Comparison of ENCODE assay signal across 13 cellular contexts in the genomic region with DNA sequence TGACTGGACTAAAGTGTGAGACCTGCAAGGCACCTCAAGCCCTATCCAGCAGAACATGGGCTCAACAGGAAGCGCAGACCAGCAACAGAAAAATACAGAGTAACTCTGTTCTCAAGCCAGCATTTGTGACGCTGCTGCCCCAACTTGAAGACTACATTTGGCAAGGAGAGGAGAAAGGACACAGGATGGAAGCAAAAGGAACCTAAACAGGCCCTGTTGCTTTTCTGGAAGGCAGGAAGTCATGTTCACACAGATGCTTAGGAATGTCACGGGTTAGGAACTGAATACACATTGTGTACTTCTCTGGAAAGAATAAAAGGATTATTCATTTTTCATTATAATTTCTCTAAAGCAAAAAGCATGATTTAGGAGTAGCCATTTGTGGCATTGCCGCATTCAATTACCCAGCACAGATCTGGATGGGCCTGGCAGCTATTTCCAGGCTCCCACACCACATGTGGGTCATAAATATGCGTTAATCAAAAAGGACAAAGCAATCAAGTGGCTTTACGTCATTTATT. TPM values are rescaled to one million over a fixed set of nuclear protein-coding genes. Genes with fewer than 3 reads are reported as not detected.
DNase-seq lines count a peak whose midpoint lies in the region; ATAC-seq, FAIRE-seq and TF ChIP-seq lines count a peak whose summit lies in the region.
"Had no signal": no experiment of that assay in that cellular context is flagged by ENCODE, and none has a peak within 500 bp of the region (broad histone marks: within the 10 kb centered on the region; RNA-seq: fewer than 3 reads in every experiment).

No MANE protein-coding gene starts in this region.

- H3K27ac ChIP-seq in astrocyte (ENCODE audit: low read depth, low read length) (no peak overlapping the region), skeletal muscle tissue (ENCODE audit: low read depth, low read length) (peak overlapping the region; percentile 96)
- no peak overlapping the region for H3K27ac ChIP-seq in effector memory CD4-positive, alpha-beta T cell (ENCODE audit: insufficient read depth, low read length, poor library complexity, severe bottlenecking)
- H3K27ac ChIP-seq: colonic mucosa had no signal

- H3K27me3 ChIP-seq in astrocyte (ENCODE audit: insufficient read depth, low read length) (no peaks in the 10 kb centered on the region), skeletal muscle tissue (ENCODE audit: control insufficient read depth in 3 of 3, insufficient read depth in 3 of 3, low read length in 3 of 3) (no peaks in the 10 kb centered on the region)
- H3K27me3 ChIP-seq in effector memory CD4-positive, alpha-beta T cell (replicated peaks; ENCODE audit: control insufficient read depth, insufficient read depth, low read length, poor library complexity, severe bottlenecking): peaks cover 4% of the 10 kb centered on the region
- H3K27me3 ChIP-seq: colonic mucosa, MG63 had no signal

- no peaks in the 10 kb centered on the region for H3K4me1 ChIP-seq in astrocyte (ENCODE audit: insufficient read depth, low read length)
- H3K4me1 ChIP-seq in skeletal muscle tissue (ENCODE audit: control insufficient read depth in 3 of 3, insufficient read depth in 3 of 3, low read length in 3 of 3): peaks cover 16 to 20% (median 17%) of the 10 kb centered on the region in 3 donors
- H3K4me1 ChIP-seq in effector memory CD4-positive, alpha-beta T cell (ENCODE audit: control insufficient read depth, insufficient read depth, low read length, poor library complexity, severe bottlenecking): no peaks in the 10 kb centered on the region
- H3K4me1 ChIP-seq: colonic mucosa had no signal

- no peaks in the 10 kb centered on the region for H4K20me1 ChIP-seq in astrocyte (ENCODE audit: insufficient read depth, low read length)

- H3K36me3 Mint-ChIP-seq in HFFc6 (ENCODE audit: low read depth) (no peaks in the 10 kb centered on the region), astrocyte (ENCODE audit: low read depth, unreplicated experiment) (peaks cover 3% of the 10 kb centered on the region)
- H3K36me3 Mint-ChIP-seq: memory B cell had no signal

- H3K9ac ChIP-seq in astrocyte (ENCODE audit: low read length) (no peak overlapping the region), skeletal muscle tissue (ENCODE audit: low read depth in 1 of 3, low read length in 3 of 3) (peak overlapping the region; percentile 44 to 87 (median 73))

- no peaks in the 10 kb centered on the region for H3K9me3 ChIP-seq in astrocyte (ENCODE audit: insufficient read depth, low read depth, low read length)
- no peaks in the 10 kb centered on the region for H3K9me3 ChIP-seq in skeletal muscle tissue (ENCODE audit: control insufficient read depth in 3 of 3, low read length in 3 of 3)
- no peaks in the 10 kb centered on the region for H3K9me3 ChIP-seq in effector memory CD4-positive, alpha-beta T cell (ENCODE audit: control insufficient read depth, low read length)
- H3K9me3 ChIP-seq: colonic mucosa had no signal

- H3K4me3 ChIP-seq in astrocyte (ENCODE audit: insufficient read depth, low read depth, low read length): no peak overlapping the region
- peak overlapping the region; percentile 32 to 60 (median 39) for H3K4me3 ChIP-seq in skeletal muscle tissue (ENCODE audit: low read length in 3 of 3)
- H3K4me3 ChIP-seq in effector memory CD4-positive, alpha-beta T cell (ENCODE audit: insufficient read depth, low read depth, low read length, poor library complexity, severe bottlenecking): no peak overlapping the region
- H3K4me3 ChIP-seq: colonic mucosa, MG63 had no signal

- H3K4me1 Mint-ChIP-seq in HFFc6 (ENCODE audit: low read depth): peaks cover 27% of the 10 kb centered on the region
- peaks cover 11% of the 10 kb centered on the region for H3K4me1 Mint-ChIP-seq in astrocyte (ENCODE audit: low read depth, unreplicated experiment)
- H3K4me1 Mint-ChIP-seq: memory B cell had no signal

- H3K79me2 ChIP-seq in astrocyte (ENCODE audit: insufficient read depth, low read length): no peaks in the 10 kb centered on the region

- DNase-seq in HFFc6 (no peak), astrocyte (ENCODE audit: low read depth) (no peak), inferior parietal cortex (ENCODE audit: extremely low spot score) (peak; percentile 39)
- no peak for DNase-seq in effector memory CD4-positive, alpha-beta T cell
- DNase-seq in effector CD8-positive, alpha-beta T cell (lab: John Stamatoyannopoulos, UW): no peak
- DNase-seq: activated CD4-positive, alpha-beta T cell treated with anti-CD3 and anti-CD28 coated beads for 4 hours; colonic mucosa; COR-L47; MG63 had no signal

- peak overlapping the region; percentile 23; the same call in 1 of the 2 replicates for H3K4me3 Mint-ChIP-seq in HFFc6
- H3K4me3 Mint-ChIP-seq in astrocyte (ENCODE audit: unreplicated experiment): no peak overlapping the region
- H3K4me3 Mint-ChIP-seq: memory B cell had no signal

- no peak for TF ChIP-seq CTCF in HFFc6 (IDR thresholded peaks at IDR 0.05)
- no peak for TF ChIP-seq CTCF in astrocyte (IDR thresholded peaks at IDR 0.05; ENCODE audit: insufficient read depth, low read depth, low read length)

- no peak for FAIRE-seq in astrocyte (lab: Jason Lieb, UNC)

- no peak overlapping the region for H3K4me2 ChIP-seq in astrocyte (ENCODE audit: low read length)

- ATAC-seq in HG03280 (IDR thresholded peaks at IDR 0.05; ENCODE audit: unreplicated experiment): no peak
- no peak for ATAC-seq in GM19467 (IDR thresholded peaks at IDR 0.05; ENCODE audit: unreplicated experiment)

- H2AFZ ChIP-seq in astrocyte (ENCODE audit: low read depth, low read length): peak overlapping the region; percentile 39

- H3K36me3 ChIP-seq in astrocyte (ENCODE audit: insufficient read depth, low read length) (no peaks in the 10 kb centered on the region), skeletal muscle tissue (ENCODE audit: control insufficient read depth in 3 of 3, insufficient read depth in 3 of 3, low read length in 3 of 3) (no peaks in the 10 kb centered on the region)
- H3K36me3 ChIP-seq in effector memory CD4-positive, alpha-beta T cell (ENCODE audit: control insufficient read depth, insufficient read depth, low read length): no peaks in the 10 kb centered on the region
- H3K36me3 ChIP-seq: colonic mucosa, MG63 had no signal

- peaks cover 2% of the 10 kb centered on the region; the same call in 1 of the 2 replicates for H3K27me3 Mint-ChIP-seq in HFFc6 (ENCODE audit: insufficient read depth)
- no peaks in the 10 kb centered on the region for H3K27me3 Mint-ChIP-seq in astrocyte (ENCODE audit: low read depth, unreplicated experiment)

- peak overlapping the region; percentile 76 for H3K27ac Mint-ChIP-seq in HFFc6
- no peak overlapping the region for H3K27ac Mint-ChIP-seq in astrocyte (ENCODE audit: unreplicated experiment)
- H3K27ac Mint-ChIP-seq: memory B cell had no signal

- H3K9me3 Mint-ChIP-seq in HFFc6 (peaks cover 4% of the 10 kb centered on the region; the same call in 1 of the 2 replicates), astrocyte (ENCODE audit: unreplicated experiment) (peaks cover 6% of the 10 kb centered on the region)
- H3K9me3 Mint-ChIP-seq: memory B cell had no signal

RNA-seq across cellular contexts. Expression of a gene that starts 19.8 kb away (rescaled TPM):
- 100 to 1,000 TPM; 234 to 372 (median 324) TPM for total RNA-seq in HFFc6 (2021; fragmentation: NEBNext Ultra II Directional; extraction: Animal tissue kit (Norgen Biotek cat#: 25700))
- total RNA-seq in astrocyte (217 and 229 TPM in 2 replicates), skeletal muscle tissue (414 TPM)

Comparison
In these comparisons a context has a peak if more than half of its experiments do, and no peak if none do; other contexts are left out.
1. H3K4me3 ChIP-seq: peak in skeletal muscle tissue (3 of 3); none in astrocyte (single experiment) and effector memory CD4-positive, alpha-beta T cell (single experiment).